20 cellular contexts compared by ENCODE assay signal in the genomic region with DNA sequence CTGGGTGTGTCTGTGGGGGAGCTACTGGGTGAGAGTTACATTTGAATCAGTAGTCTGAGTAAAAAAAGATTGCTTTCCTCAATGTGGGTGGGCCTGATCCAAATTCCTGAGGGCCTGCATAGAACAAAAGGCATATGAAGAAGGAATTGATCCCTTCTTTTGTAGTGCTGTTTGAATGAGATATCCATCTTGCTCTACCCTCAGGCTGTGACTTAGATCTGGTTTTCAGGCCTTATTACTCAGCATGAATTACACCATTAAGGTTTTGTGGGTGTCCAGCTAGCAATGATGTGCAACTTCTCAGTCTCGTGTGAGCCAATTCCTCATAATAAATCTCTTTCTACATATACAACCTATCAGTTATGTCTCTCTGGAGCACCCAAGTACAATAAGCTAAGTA.
DNase-seq lines count a peak whose midpoint lies in the region; ATAC-seq and TF ChIP-seq lines count a peak whose summit lies in the region.
"Had no signal": no experiment of that assay in that cellular context is flagged by ENCODE, and none has a peak within 500 bp of the region (broad histone marks: within the 10 kb centered on the region; RNA-seq: fewer than 3 reads in every experiment).

No MANE protein-coding gene starts in this region.

- H3K36me3 Mint-ChIP-seq in osteocyte (ENCODE audit: unreplicated experiment) = no peaks in the 10 kb centered on the region
- H3K36me3 Mint-ChIP-seq in activated CD4-positive, alpha-beta memory T cell treated with anti-CD3 and anti-CD28 coated beads for 36 hours = no peaks in the 10 kb centered on the region

- ATAC-seq in GM18870 (IDR thresholded peaks at IDR 0.05; ENCODE audit: unreplicated experiment) = no peak
- ATAC-seq in HG02870 (IDR thresholded peaks at IDR 0.05; ENCODE audit: unreplicated experiment) = no peak
- ATAC-seq: activated T-cell treated with anti-CD3 and anti-CD28 coated beads, Interleukin-2, amount 50 U/mL, for 72 hours; mucosa of descending colon had no signal

- H3K27me3 Mint-ChIP-seq in osteocyte (ENCODE audit: unreplicated experiment) = no peaks in the 10 kb centered on the region
- H3K27me3 Mint-ChIP-seq in activated CD4-positive, alpha-beta memory T cell treated with anti-CD3 and anti-CD28 coated beads for 36 hours = no peaks in the 10 kb centered on the region

- DNase-seq in ELR (ENCODE audit: low read depth) = peak; percentile 50
- peak; percentile 8 for DNase-seq in RWPE1 (ENCODE audit: low spot score)
- DNase-seq in fibroblast of mammary gland (ENCODE audit: low read depth) = peak; percentile 86
- no peak for DNase-seq in osteocyte (ENCODE audit: extremely low spot score, unreplicated experiment)
- DNase-seq in mesenteric fat pad (ENCODE audit: low spot score) = no peak
- DNase-seq in activated CD4-positive, alpha-beta memory T cell treated with anti-CD3 and anti-CD28 coated beads for 36 hours = no peak
- DNase-seq: activated CD4-positive, alpha-beta T cell treated with anti-CD3 and anti-CD28 coated beads, Interleukin-2, amount 50 U/mL, for 1 hour; activated T-cell treated with anti-CD3 and anti-CD28 coated beads, Interleukin-2, amount 50 U/mL, for 72 hours; anterior cingulate cortex; C1 segment of cervical spinal cord; DND-41; Karpas-422; kidney; mucosa of descending colon; NCI-H146; NCI-H526; stimulated activated CD4-positive, alpha-beta T cell treated with anti-CD3 and anti-CD28 coated beads, Interleukin-1b, Interleukin-23, amount 100 ng/mL, for 48 hours had no signal

- no peak overlapping the region for H3K4me3 Mint-ChIP-seq in osteocyte (ENCODE audit: unreplicated experiment)
- H3K4me3 Mint-ChIP-seq in activated CD4-positive, alpha-beta memory T cell treated with anti-CD3 and anti-CD28 coated beads for 36 hours = no peak overlapping the region
- H3K4me3 Mint-ChIP-seq: activated T-cell treated with anti-CD3 and anti-CD28 coated beads, Interleukin-2, amount 50 U/mL, for 72 hours had no signal

- POLR2A ChIA-PET in RWPE1 (lab: Yijun Ruan, JAX; ENCODE audit: low non-redundant PET) = no interaction called here
- POLR2A ChIA-PET in activated CD4-positive, alpha-beta memory T cell treated with anti-CD3 and anti-CD28 coated beads for 36 hours (lab: Charles Lee) = no interaction called here

- no peaks in the 10 kb centered on the region for H3K9me3 Mint-ChIP-seq in osteocyte (ENCODE audit: unreplicated experiment)
- no peaks in the 10 kb centered on the region for H3K9me3 Mint-ChIP-seq in activated CD4-positive, alpha-beta memory T cell treated with anti-CD3 and anti-CD28 coated beads for 36 hours

- CTCF ChIA-PET in RWPE1 (lab: Yijun Ruan, JAX) = no interaction called here
- CTCF ChIA-PET in activated CD4-positive, alpha-beta memory T cell treated with anti-CD3 and anti-CD28 coated beads for 36 hours (lab: Charles Lee) = no interaction called here

- no peak overlapping the region for H3K4me3 ChIP-seq in fibroblast of mammary gland (ENCODE audit: control insufficient read depth, low read depth, low read length)
- H3K4me3 ChIP-seq: mucosa of descending colon, tibial nerve had no signal

- no peak overlapping the region for H3K27ac ChIP-seq in RWPE1
- H3K27ac ChIP-seq: tibial nerve had no signal

- TF ChIP-seq CTCF in RWPE1 (conservative IDR thresholded peaks at IDR 0.05; ENCODE audit: low read depth) = no peak
- no peak for TF ChIP-seq CTCF in fibroblast of mammary gland (conservative IDR thresholded peaks at IDR 0.05; ENCODE audit: control insufficient read depth, insufficient read depth, low read depth, low read length)
- no peak for TF ChIP-seq CTCF in osteocyte (IDR thresholded peaks at IDR 0.05)

- H3K27ac Mint-ChIP-seq in osteocyte (ENCODE audit: unreplicated experiment) = peak overlapping the region; percentile 44
- H3K27ac Mint-ChIP-seq in activated CD4-positive, alpha-beta memory T cell treated with anti-CD3 and anti-CD28 coated beads for 36 hours = no peak overlapping the region
- H3K27ac Mint-ChIP-seq: activated T-cell treated with anti-CD3 and anti-CD28 coated beads, Interleukin-2, amount 50 U/mL, for 72 hours had no signal

- intact Hi-C loops in activated CD4-positive, alpha-beta memory T cell treated with anti-CD3 and anti-CD28 coated beads for 36 hours (cut with micrococcal nuclease) = no loop called here

- peaks cover 16% of the 10 kb centered on the region for H3K4me1 Mint-ChIP-seq in osteocyte (ENCODE audit: unreplicated experiment)
- H3K4me1 Mint-ChIP-seq in activated CD4-positive, alpha-beta memory T cell treated with anti-CD3 and anti-CD28 coated beads for 36 hours (ENCODE audit: low read depth) = no peaks in the 10 kb centered on the region

Comparison
In these comparisons a context has a peak if more than half of its experiments do, and no peak if none do; other contexts are left out.
1. DNase-seq: peak in ELR (single experiment), RWPE1 (single experiment) and fibroblast of mammary gland (single experiment); none in osteocyte (single experiment), mesenteric fat pad (single experiment) and activated CD4-positive, alpha-beta memory T cell treated with anti-CD3 and anti-CD28 coated beads for 36 hours (single experiment).